ENCODE assay signal across 8 cellular contexts in genomic region chr4:122758033-122758432, GRCh38. TPM values are rescaled to one million over a fixed set of nuclear protein-coding genes. Genes with fewer than 3 reads are reported as not detected.
DNase-seq lines count a peak whose midpoint lies in the region; ATAC-seq, FAIRE-seq and TF ChIP-seq lines count a peak whose summit lies in the region.

No MANE protein-coding gene starts in this region.

- intact Hi-C loops in left ventricle myocardium superior (cut with micrococcal nuclease): loop anchor here (5.0 kb wide), 2 partner anchors 154 to 174 kb away; no protein-coding TSS in a partner anchor

- no peaks in the 10 kb centered on the region for H3K9me3 Mint-ChIP-seq in activated CD8-positive, alpha-beta memory T cell treated with anti-CD3 and anti-CD28 coated beads, Interleukin-2, amount 10 ng/mL, durations not matched to agents 7 days and 5 days (ENCODE audit: low read depth)

- no peaks in the 10 kb centered on the region for H3K9me3 ChIP-seq in suprapubic skin

- no peak overlapping the region for H3K27ac ChIP-seq in suprapubic skin

- no peaks in the 10 kb centered on the region for H3K27me3 ChIP-seq in suprapubic skin

- H3K36me3 Mint-ChIP-seq in activated CD8-positive, alpha-beta memory T cell treated with anti-CD3 and anti-CD28 coated beads, Interleukin-2, amount 10 ng/mL, durations not matched to agents 7 days and 5 days: no peaks in the 10 kb centered on the region

- H3K4me1 ChIP-seq in suprapubic skin: no peaks in the 10 kb centered on the region

- DNase-seq in NCI-H2029 treated with DMSO at 0.1 percent for 48 hours (lab: John Stamatoyannopoulos, UW): peak; percentile 11
- DNase-seq in NCI-H2029 (lab: John Stamatoyannopoulos, UW): no peak
- no peak for DNase-seq in left ventricle myocardium superior
- no peak for DNase-seq in suprapubic skin (ENCODE audit: low spot score in 2 of 2)
- DNase-seq in activated CD8-positive, alpha-beta memory T cell treated with anti-CD3 and anti-CD28 coated beads, Interleukin-2, amount 10 ng/mL, durations not matched to agents 7 days and 5 days: no peak
- DNase-seq in nucleus accumbens (lab: John Stamatoyannopoulos, UW): no peak

- WGBS in suprapubic skin: 26% methylated on average over 2 of the region's 2 CpGs

- TF ChIP-seq EP300 in suprapubic skin (IDR thresholded peaks at IDR 0.05): no peak

- H3K4me3 Mint-ChIP-seq in activated CD8-positive, alpha-beta memory T cell treated with anti-CD3 and anti-CD28 coated beads, Interleukin-2, amount 10 ng/mL, durations not matched to agents 7 days and 5 days: no peak overlapping the region

- H3K36me3 ChIP-seq in suprapubic skin: no peaks in the 10 kb centered on the region

- peak; percentile 52 to 58 for TF ChIP-seq CTCF in suprapubic skin (IDR thresholded peaks at IDR 0.05)

- FAIRE-seq in TTC549 (lab: Jason Lieb, UNC): peak; percentile 96

- ATAC-seq in HG03342 (IDR thresholded peaks at IDR 0.05; ENCODE audit: unreplicated experiment): peak; percentile 65
- peak; percentile 28 for ATAC-seq in left ventricle myocardium superior
- no peak for ATAC-seq in activated CD8-positive, alpha-beta memory T cell treated with anti-CD3 and anti-CD28 coated beads, Interleukin-2, amount 10 ng/mL, durations not matched to agents 7 days and 5 days

- H3K4me1 Mint-ChIP-seq in activated CD8-positive, alpha-beta memory T cell treated with anti-CD3 and anti-CD28 coated beads, Interleukin-2, amount 10 ng/mL, durations not matched to agents 7 days and 5 days: peaks cover 25% of the 10 kb centered on the region

- H3K27ac Mint-ChIP-seq in activated CD8-positive, alpha-beta memory T cell treated with anti-CD3 and anti-CD28 coated beads, Interleukin-2, amount 10 ng/mL, durations not matched to agents 7 days and 5 days: no peak overlapping the region

- H3K27me3 Mint-ChIP-seq in activated CD8-positive, alpha-beta memory T cell treated with anti-CD3 and anti-CD28 coated beads, Interleukin-2, amount 10 ng/mL, durations not matched to agents 7 days and 5 days: peaks cover 31% of the 10 kb centered on the region

- no peak for TF ChIP-seq POLR2A in suprapubic skin (IDR thresholded peaks at IDR 0.05)

- H3K4me3 ChIP-seq in suprapubic skin: no peak overlapping the region

- CTCF ChIA-PET in activated CD8-positive, alpha-beta memory T cell treated with anti-CD3 and anti-CD28 coated beads, Interleukin-2, amount 10 ng/mL, durations not matched to agents 7 days and 5 days (lab: Charles Lee): interaction anchor here (0.9 to 2.8 kb wide), 21 partner anchors 10 to 187 kb away, joined by 3 to 20 read pairs (median 4); partner anchors contain the start of genes BBS12 and NUDT6

RNA-seq across cellular contexts. Expression of gene BBS12, which starts 25.5 kb away (rescaled TPM):
- total RNA-seq in left ventricle myocardium superior (5.5 TPM), suprapubic skin (1 to 10 TPM in 1 of 4 donors, under 1 TPM in 3; 0.70 to 1.9 (median 0.92) TPM)
- 1 to 10 TPM; 2.1 to 3.6 TPM for total RNA-seq in activated CD8-positive, alpha-beta memory T cell treated with anti-CD3 and anti-CD28 coated beads, Interleukin-2, amount 10 ng/mL, durations not matched to agents 7 days and 5 days
